20 cellular contexts compared by ENCODE assay signal in genomic region chr1:214019499-214019898, GRCh38. TPM values are rescaled to one million over a fixed set of nuclear protein-coding genes. Genes with fewer than 3 reads are reported as not detected.
DNase-seq lines count a peak whose midpoint lies in the region; ATAC-seq and TF ChIP-seq lines count a peak whose summit lies in the region.
"Had no signal": no experiment of that assay in that cellular context is flagged by ENCODE, and none has a peak within 500 bp of the region (broad histone marks: within the 10 kb centered on the region; RNA-seq: fewer than 3 reads in every experiment).

No MANE protein-coding gene starts in this region.

- DNase-seq in BE2C (peak; percentile 83), NCI-H446 treated with DMSO at 0.1 percent for 48 hours (lab: John Stamatoyannopoulos, UW) (peak; percentile 58), head of caudate nucleus (peak in 37 of 42 donors; percentile 10 to 82 (median 56)), HuH-7 (ENCODE audit: low spot score) (no peak), H4 (ENCODE audit: low spot score) (no peak), suprapubic skin (ENCODE audit: low spot score in 2 of 2) (no peak)
- no peak for DNase-seq in activated CD8-positive, alpha-beta memory T cell treated with anti-CD3 and anti-CD28 coated beads, Interleukin-2, amount 10 ng/mL, durations not matched to agents 7 days and 5 days
- DNase-seq: activated CD4-positive, alpha-beta T cell treated with anti-CD3 and anti-CD28 coated beads, Interleukin-2, amount 50 U/mL, for 4 hours; activated naive CD4-positive, alpha-beta T cell treated with Interleukin-2 at 50 U/mL for 16 hours; CD8-positive, alpha-beta memory T cell; DMS79 treated with DMSO at 0.1 percent for 48 hours; effector memory CD8-positive, alpha-beta T cell; glutamatergic neuron; mucosa of descending colon; MV-4-11; NCI-H524 had no signal

- H3K27me3 Mint-ChIP-seq in activated CD8-positive, alpha-beta memory T cell treated with anti-CD3 and anti-CD28 coated beads, Interleukin-2, amount 10 ng/mL, durations not matched to agents 7 days and 5 days: no peaks in the 10 kb centered on the region
- H3K27me3 Mint-ChIP-seq: effector memory CD8-positive, alpha-beta T cell had no signal

- peaks cover 49% of the 10 kb centered on the region for H3K4me1 ChIP-seq in BE2C
- H3K4me1 ChIP-seq in suprapubic skin: no peaks in the 10 kb centered on the region
- H3K4me1 ChIP-seq: SJSA1, tibial nerve had no signal

- CTCF ChIA-PET in activated CD8-positive, alpha-beta memory T cell treated with anti-CD3 and anti-CD28 coated beads, Interleukin-2, amount 10 ng/mL, durations not matched to agents 7 days and 5 days (lab: Charles Lee): no interaction called here

- H3K27ac Mint-ChIP-seq in activated CD8-positive, alpha-beta memory T cell treated with anti-CD3 and anti-CD28 coated beads, Interleukin-2, amount 10 ng/mL, durations not matched to agents 7 days and 5 days: no peak overlapping the region
- H3K27ac Mint-ChIP-seq: CD8-positive, alpha-beta memory T cell; effector memory CD8-positive, alpha-beta T cell had no signal

- TF ChIP-seq CTCF in BE2C (IDR thresholded peaks at IDR 0.05; ENCODE audit: low read depth, low read length) (no peak), suprapubic skin (IDR thresholded peaks at IDR 0.05) (no peak)

- no peak for ATAC-seq in activated CD8-positive, alpha-beta memory T cell treated with anti-CD3 and anti-CD28 coated beads, Interleukin-2, amount 10 ng/mL, durations not matched to agents 7 days and 5 days
- ATAC-seq: effector memory CD8-positive, alpha-beta T cell had no signal

- no peak overlapping the region for H3K4me3 ChIP-seq in BE2C (ENCODE audit: low read depth, low read length)
- H3K4me3 ChIP-seq in suprapubic skin: no peak overlapping the region
- H3K4me3 ChIP-seq: mucosa of descending colon, SJSA1, tibial nerve had no signal

- peak overlapping the region; percentile 55 for H3K27ac ChIP-seq in KOPT-K1 (ENCODE audit: low read depth, low read length, poor library complexity, severe bottlenecking)
- no peak overlapping the region for H3K27ac ChIP-seq in suprapubic skin
- H3K27ac ChIP-seq: SJSA1, tibial nerve had no signal

- H3K4me3 Mint-ChIP-seq in activated CD8-positive, alpha-beta memory T cell treated with anti-CD3 and anti-CD28 coated beads, Interleukin-2, amount 10 ng/mL, durations not matched to agents 7 days and 5 days: no peak overlapping the region
- H3K4me3 Mint-ChIP-seq: CD8-positive, alpha-beta memory T cell; effector memory CD8-positive, alpha-beta T cell had no signal

- WGBS in suprapubic skin: 75% methylated on average over 13 of the region's 13 CpGs

- no peaks in the 10 kb centered on the region for H3K27me3 ChIP-seq in BE2C
- no peaks in the 10 kb centered on the region for H3K27me3 ChIP-seq in suprapubic skin
- H3K27me3 ChIP-seq: SJSA1, tibial nerve had no signal

- intact Hi-C loops in head of caudate nucleus (cut with DNase I): no loop called here

- no peaks in the 10 kb centered on the region for H3K36me3 Mint-ChIP-seq in activated CD8-positive, alpha-beta memory T cell treated with anti-CD3 and anti-CD28 coated beads, Interleukin-2, amount 10 ng/mL, durations not matched to agents 7 days and 5 days
- H3K36me3 Mint-ChIP-seq: CD8-positive, alpha-beta memory T cell had no signal

- no peaks in the 10 kb centered on the region for H3K4me1 Mint-ChIP-seq in activated CD8-positive, alpha-beta memory T cell treated with anti-CD3 and anti-CD28 coated beads, Interleukin-2, amount 10 ng/mL, durations not matched to agents 7 days and 5 days
- H3K4me1 Mint-ChIP-seq: CD8-positive, alpha-beta memory T cell had no signal

- no peak for TF ChIP-seq EP300 in suprapubic skin (IDR thresholded peaks at IDR 0.05)

- TF ChIP-seq POLR2A in suprapubic skin (IDR thresholded peaks at IDR 0.05): no peak

- H3K36me3 ChIP-seq in BE2C: peaks cover 82% of the 10 kb centered on the region
- H3K36me3 ChIP-seq in KOPT-K1 (ENCODE audit: insufficient read depth, low read length): no peaks in the 10 kb centered on the region
- no peaks in the 10 kb centered on the region for H3K36me3 ChIP-seq in suprapubic skin
- H3K36me3 ChIP-seq: SJSA1, tibial nerve had no signal

- no peaks in the 10 kb centered on the region for H3K9me3 ChIP-seq in BE2C
- no peaks in the 10 kb centered on the region for H3K9me3 ChIP-seq in KOPT-K1 (ENCODE audit: insufficient read depth, low read length, poor library complexity, severe bottlenecking)
- no peaks in the 10 kb centered on the region for H3K9me3 ChIP-seq in suprapubic skin
- H3K9me3 ChIP-seq: mucosa of descending colon, SJSA1, tibial nerve had no signal

- H3K9me3 Mint-ChIP-seq in activated CD8-positive, alpha-beta memory T cell treated with anti-CD3 and anti-CD28 coated beads, Interleukin-2, amount 10 ng/mL, durations not matched to agents 7 days and 5 days (ENCODE audit: low read depth): no peaks in the 10 kb centered on the region
- H3K9me3 Mint-ChIP-seq: effector memory CD8-positive, alpha-beta T cell had no signal

RNA-seq across cellular contexts. Expression of gene PROX1, which starts 31.7 kb away (rescaled TPM):
- polyA plus RNA-seq in BE2C (2012; ENCODE audit: insufficient read depth, insufficient read length, low read depth): 43.1 TPM
- total RNA-seq in H4 (2014; rRNA removed; shearing (Covaris generic)): 0.14 and 0.21 TPM in 2 replicates
- 1 to 10 TPM in 3 of 4 donors, under 1 TPM in 1; 0.68 to 1.9 (median 1.3) TPM for total RNA-seq in suprapubic skin
- total RNA-seq in activated CD8-positive, alpha-beta memory T cell treated with anti-CD3 and anti-CD28 coated beads, Interleukin-2, amount 10 ng/mL, durations not matched to agents 7 days and 5 days: not detected
- total RNA-seq: CD8-positive, alpha-beta memory T cell; T-helper 2 cell treated with Interferon-gamma antibody and Interleukin-4, amounts not matched to agents 100 ng/mL and 5 ng/mL, for 36 hours had no signal
- polyA plus RNA-seq: CD8-positive, alpha-beta memory T cell had no signal

Comparison
In these comparisons a context has a peak if more than half of its experiments do, and no peak if none do; other contexts are left out.
1. DNase-seq: peak in BE2C (single experiment), NCI-H446 treated with DMSO at 0.1 percent for 48 hours (single experiment) and head of caudate nucleus (37 of 42); none in HuH-7 (single experiment), H4 (single experiment), suprapubic skin (0 of 2) and activated CD8-positive, alpha-beta memory T cell treated with anti-CD3 and anti-CD28 coated beads, Interleukin-2, amount 10 ng/mL, durations not matched to agents 7 days and 5 days (single experiment).